Comparison of ENCODE assay signal across 8 cellular contexts in the genomic region with DNA sequence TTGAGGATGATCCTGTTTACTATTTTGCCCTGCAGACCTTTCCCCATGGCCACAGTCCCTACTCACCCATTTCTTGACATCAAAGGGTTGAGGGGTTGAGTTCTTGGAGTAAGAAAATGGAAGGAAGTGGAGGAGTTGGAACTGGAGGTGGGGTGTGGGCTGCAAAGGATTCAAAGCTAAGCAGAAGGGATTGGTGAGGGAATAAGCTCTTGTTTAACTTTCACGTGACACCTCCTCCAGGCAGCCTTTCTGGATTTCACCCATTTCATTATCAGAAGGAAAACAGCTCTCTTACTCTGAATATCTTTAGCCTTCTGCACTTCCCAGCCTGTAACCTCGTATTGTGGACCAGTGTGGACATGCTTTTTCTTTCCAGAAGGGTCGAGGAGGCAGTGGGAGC. TPM values are rescaled to one million over a fixed set of nuclear protein-coding genes. Genes with fewer than 3 reads are reported as not detected.
DNase-seq lines count a peak whose midpoint lies in the region; ATAC-seq and TF ChIP-seq lines count a peak whose summit lies in the region.

No MANE protein-coding gene starts in this region.

- DNase-seq in BE2C (no peak), IMR-90 (no peak), DMS 273 (lab: John Stamatoyannopoulos, UW; ENCODE audit: unreplicated experiment) (no peak), NCI-H510A treated with DMSO at 0.1 percent for 48 hours (lab: John Stamatoyannopoulos, UW) (no peak), AG08396 (ENCODE audit: low spot score) (no peak), GM10266 (ENCODE audit: extremely low spot score) (no peak)
- DNase-seq in natural killer cell treated with Interleukin-12 subunit alpha and Interleukin-12 subunit beta and Interleukin-15 and Interleukin-18, amount 100 ng/mL, for 72 hours (ENCODE audit: low spot score): no peak

- no peak for TF ChIP-seq RAD21 in IMR-90 (IDR thresholded peaks at IDR 0.05; ENCODE audit: low read length)

- no peak for TF ChIP-seq POLR2A in IMR-90 (IDR thresholded peaks at IDR 0.05; ENCODE audit: low read depth, low read length)

- dilution Hi-C loops in IMR-90 (cut with HindIII; ENCODE audit: low sequenced_read_pairs, unreplicated experiment): no loop called here

- BruUV-seq in IMR-90 (replicated peaks; lab: Mats Ljungman, UMichigan): no TSS peak

- in situ Hi-C loops in IMR-90 (cut with MboI; ENCODE audit: low sequenced_read_pairs): no loop called here

- no peak for ATAC-seq in IMR-90 (ENCODE audit: low read depth)
- no peak for ATAC-seq in natural killer cell treated with Interleukin-12 subunit alpha and Interleukin-12 subunit beta and Interleukin-15 and Interleukin-18, amount 100 ng/mL, for 72 hours

- H3K4me1 ChIP-seq in BE2C (no peaks in the 10 kb centered on the region), IMR-90 (ENCODE audit: control insufficient read depth, insufficient read depth, low read length) (no peaks in the 10 kb centered on the region)

- no peak overlapping the region for H3K4ac ChIP-seq in IMR-90 (ENCODE audit: low read depth, low read length)

- H3K4me3 Mint-ChIP-seq in brain: peak overlapping the region in 4 of 5 experiments; percentile 70 to 84 (median 75)
- peak overlapping the region; percentile 65 for H3K4me3 Mint-ChIP-seq in natural killer cell treated with Interleukin-12 subunit alpha and Interleukin-12 subunit beta and Interleukin-15 and Interleukin-18, amount 100 ng/mL, for 72 hours

- no peak overlapping the region for H2AK5ac ChIP-seq in IMR-90 (ENCODE audit: low read depth, low read length)

- H3K27me3 Mint-ChIP-seq in brain: peaks cover 9% of the 10 kb centered on the region
- H3K27me3 Mint-ChIP-seq in natural killer cell treated with Interleukin-12 subunit alpha and Interleukin-12 subunit beta and Interleukin-15 and Interleukin-18, amount 100 ng/mL, for 72 hours: no peaks in the 10 kb centered on the region

- peak overlapping the region; percentile 90 for H2AFZ ChIP-seq in IMR-90 (replicated peaks; ENCODE audit: low read length, poor library complexity)

- H3K79me1 ChIP-seq in IMR-90 (ENCODE audit: low read depth in 1 of 2, low read length in 2 of 2): no peaks in the 10 kb centered on the region

- H4K20me1 ChIP-seq in IMR-90 (ENCODE audit: insufficient read depth, low read length): no peaks in the 10 kb centered on the region; the same call in 1 of the 2 replicates

- H2BK5ac ChIP-seq in IMR-90 (ENCODE audit: low read depth, low read length, poor library complexity, severe bottlenecking): no peak overlapping the region

- peaks cover 26% of the 10 kb centered on the region for H3K36me3 Mint-ChIP-seq in brain
- H3K36me3 Mint-ChIP-seq in natural killer cell treated with Interleukin-12 subunit alpha and Interleukin-12 subunit beta and Interleukin-15 and Interleukin-18, amount 100 ng/mL, for 72 hours: no peaks in the 10 kb centered on the region

- H3K9me3 ChIP-seq in BE2C: no peaks in the 10 kb centered on the region
- no peaks in the 10 kb centered on the region for H3K9me3 ChIP-seq in IMR-90 (ENCODE audit: control insufficient read depth, insufficient read depth, low read length)

- H3K9me3 Mint-ChIP-seq in brain: peaks cover 0 to 2% (median 0%) of the 10 kb centered on the region in 5 experiments
- H3K9me3 Mint-ChIP-seq in natural killer cell treated with Interleukin-12 subunit alpha and Interleukin-12 subunit beta and Interleukin-15 and Interleukin-18, amount 100 ng/mL, for 72 hours: no peaks in the 10 kb centered on the region

- peak overlapping the region in 1 of 2 experiments; percentile 52; a peak in 1 of 4 replicates for H4K8ac ChIP-seq in IMR-90 (ENCODE audit: low read depth in 2 of 2, low read length in 2 of 2)

- no CpG with 5 or more reads among the region's 3 CpGs for WGBS in IMR-90 (ENCODE audit: extremely low coverage in 2 of 2, insufficient read length in 1 of 2), 2 experiments

- H3K18ac ChIP-seq in IMR-90 (ENCODE audit: low read depth, low read length): no peak overlapping the region

- CTCF ChIA-PET in IMR-90 (lab: Yijun Ruan, JAX): interaction anchor here (1.0 kb wide), 1 partner anchor 9 kb away, joined by 5 read pairs; no protein-coding TSS in a partner anchor

- no peak overlapping the region for H2BK20ac ChIP-seq in IMR-90 (ENCODE audit: low read depth, low read length)

- H4K5ac ChIP-seq in IMR-90 (ENCODE audit: low read depth, low read length): no peak overlapping the region

- no peak for TF ChIP-seq CTCF in BE2C (IDR thresholded peaks at IDR 0.05; ENCODE audit: low read depth, low read length)
- TF ChIP-seq CTCF in IMR-90 (conservative IDR thresholded peaks at IDR 0.05; ENCODE audit: low read depth, low read length): no peak
- TF ChIP-seq CTCF in brain (conservative IDR thresholded peaks at IDR 0.05): no peak
- TF ChIP-seq CTCF in GM10266 (IDR thresholded peaks at IDR 0.05; ENCODE audit: control insufficient read depth, insufficient read depth, low read depth, missing control alignments): no peak

- H3K4me3 ChIP-seq in BE2C (ENCODE audit: low read depth, low read length) (peak overlapping the region; percentile 59), IMR-90 (ENCODE audit: insufficient read depth, low read depth, low read length) (peak overlapping the region; percentile 33; the same call in 1 of the 2 replicates)

- H2AK9ac ChIP-seq in IMR-90 (replicated peaks; ENCODE audit: low read depth, low read length, poor library complexity): no peak overlapping the region

- H3K27ac Mint-ChIP-seq in brain: peak overlapping the region in 1 of 5 experiments; percentile 57
- H3K27ac Mint-ChIP-seq in natural killer cell treated with Interleukin-12 subunit alpha and Interleukin-12 subunit beta and Interleukin-15 and Interleukin-18, amount 100 ng/mL, for 72 hours: peak overlapping the region; percentile 46 to 56

- H4K91ac ChIP-seq in IMR-90 (ENCODE audit: insufficient read depth, low read depth, low read length): no peak overlapping the region

- peak overlapping the region; percentile 93 for H3K4me2 ChIP-seq in IMR-90 (ENCODE audit: low read depth, low read length)

- H3K27me3 ChIP-seq in BE2C: no peaks in the 10 kb centered on the region
- no peaks in the 10 kb centered on the region for H3K27me3 ChIP-seq in IMR-90 (ENCODE audit: control insufficient read depth, insufficient read depth, low read length)

- H3K36me3 ChIP-seq in BE2C (no peaks in the 10 kb centered on the region), IMR-90 (ENCODE audit: control insufficient read depth, insufficient read depth, low read length) (peaks cover under 1% of the 10 kb centered on the region)

- no peak overlapping the region for H2BK120ac ChIP-seq in IMR-90 (ENCODE audit: low read depth, low read length)

- no peak overlapping the region for H3K27ac ChIP-seq in IMR-90 (ENCODE audit: insufficient read depth, low read length)

- H3K9me1 ChIP-seq in IMR-90 (ENCODE audit: insufficient read depth, low read length): peaks cover 7% of the 10 kb centered on the region; the same call in 1 of the 2 replicates

- intact Hi-C loops in IMR-90 (cut with micrococcal nuclease): no loop called here

- 0 out of 2 replicates have a peak overlapping the region, but pooled peaks have one; percentile 19 for H3K23ac ChIP-seq in IMR-90 (ENCODE audit: low read depth, low read length)

- H2BK15ac ChIP-seq in IMR-90 (ENCODE audit: low read depth, low read length): no peak overlapping the region

- no peak overlapping the region for H3K56ac ChIP-seq in IMR-90 (ENCODE audit: extremely low read depth, insufficient read depth, low read length)

- POLR2A ChIA-PET in IMR-90 (lab: Charles Lee; ENCODE audit: unreplicated experiment): no interaction called here

- H3K9ac ChIP-seq in IMR-90 (ENCODE audit: low read depth, low read length): 0 out of 2 replicates have a peak overlapping the region, but pooled peaks have one; percentile 29

- no peaks in the 10 kb centered on the region for H3K4me1 Mint-ChIP-seq in brain
- peaks cover 6 to 21% of the 10 kb centered on the region in 2 donors for H3K4me1 Mint-ChIP-seq in natural killer cell treated with Interleukin-12 subunit alpha and Interleukin-12 subunit beta and Interleukin-15 and Interleukin-18, amount 100 ng/mL, for 72 hours (ENCODE audit: low read depth in 2 of 2)

- no peak overlapping the region for H3K14ac ChIP-seq in IMR-90 (replicated peaks; ENCODE audit: low read depth, low read length)

RNA-seq across cellular contexts. Expression of gene MOSPD3, which starts 13.7 kb away (rescaled TPM):
- 69.4 TPM for polyA plus RNA-seq in BE2C (2012; ENCODE audit: insufficient read depth, insufficient read length, low read depth)
- 2.2 and 2.3 TPM in 2 replicates for total RNA-seq in IMR-90 (2012; rRNA removed)
- polyA plus RNA-seq in IMR-90 (2012; rRNA removed) (23.2 and 30.0 TPM in 2 replicates), brain (ENCODE audit: insufficient read depth, low read depth, low replicate concordance) (47.9 TPM)
- polyA plus RNA-seq in IMR-90 (2012; cell fraction: cytosol; rRNA removed): 16.0 and 40.1 TPM in 2 replicates
- 23.7 and 42.5 TPM in 2 replicates for polyA plus RNA-seq in IMR-90 (2012; cell fraction: nucleus; rRNA removed; ENCODE audit: low replicate concordance)
- 10 to 100 TPM; 17.6 to 19.2 TPM for total RNA-seq in natural killer cell treated with Interleukin-12 subunit alpha and Interleukin-12 subunit beta and Interleukin-15 and Interleukin-18, amount 100 ng/mL, for 72 hours

RNA-seq across cellular contexts. Expression of gene TFR2, which starts 15.3 kb away (rescaled TPM):
- 16.2 TPM for polyA plus RNA-seq in BE2C (2012; ENCODE audit: insufficient read depth, insufficient read length, low read depth)
- total RNA-seq in IMR-90 (2012; rRNA removed): under 0.01 and 0.18 TPM in 2 replicates
- polyA plus RNA-seq in IMR-90 (2012; rRNA removed): 0.24 and 0.50 TPM in 2 replicates
- polyA plus RNA-seq in IMR-90 (2012; cell fraction: cytosol; rRNA removed): 0.63 and 1.2 TPM in 2 replicates
- 1.1 and 2.4 TPM in 2 replicates for polyA plus RNA-seq in IMR-90 (2012; cell fraction: nucleus; rRNA removed; ENCODE audit: low replicate concordance)
- polyA plus RNA-seq in brain (ENCODE audit: insufficient read depth, low read depth, low replicate concordance): 4.8 TPM
- 10 to 100 TPM; 10.1 to 34.1 TPM for total RNA-seq in natural killer cell treated with Interleukin-12 subunit alpha and Interleukin-12 subunit beta and Interleukin-15 and Interleukin-18, amount 100 ng/mL, for 72 hours

RNA-seq across cellular contexts. Expression of gene PCOLCE, which starts 23.9 kb away (rescaled TPM):
- 923 TPM for polyA plus RNA-seq in BE2C (2012; ENCODE audit: insufficient read depth, insufficient read length, low read depth)
- total RNA-seq in IMR-90 (2012; rRNA removed): 22.6 and 25.6 TPM in 2 replicates
- polyA plus RNA-seq in IMR-90 (2012; rRNA removed) (364 and 385 TPM in 2 replicates), brain (ENCODE audit: insufficient read depth, low read depth, low replicate concordance) (24.2 TPM)
- 283 and 394 TPM in 2 replicates for polyA plus RNA-seq in IMR-90 (2012; cell fraction: cytosol; rRNA removed)
- polyA plus RNA-seq in IMR-90 (2012; cell fraction: nucleus; rRNA removed; ENCODE audit: low replicate concordance): 615 and 1,429 TPM in 2 replicates
- total RNA-seq in natural killer cell treated with Interleukin-12 subunit alpha and Interleukin-12 subunit beta and Interleukin-15 and Interleukin-18, amount 100 ng/mL, for 72 hours: 1 to 10 TPM; 5.4 to 5.6 TPM

RNA-seq across cellular contexts. Expression of gene ACTL6B, which starts 30.2 kb away (rescaled TPM):
- polyA plus RNA-seq in BE2C (2012; ENCODE audit: insufficient read depth, insufficient read length, low read depth): 61.3 TPM
- total RNA-seq in IMR-90 (2012; rRNA removed): not detected in 2 replicates
- polyA plus RNA-seq in IMR-90 (2012; rRNA removed) (not detected in 2 replicates), brain (ENCODE audit: insufficient read depth, low read depth, low replicate concordance) (101 TPM)
- polyA plus RNA-seq in IMR-90 (2012; cell fraction: cytosol; rRNA removed): not detected in 2 replicates
- not detected in 2 replicates for polyA plus RNA-seq in IMR-90 (2012; cell fraction: nucleus; rRNA removed; ENCODE audit: low replicate concordance)
- total RNA-seq in natural killer cell treated with Interleukin-12 subunit alpha and Interleukin-12 subunit beta and Interleukin-15 and Interleukin-18, amount 100 ng/mL, for 72 hours: not detected

RNA-seq across cellular contexts. Expression of gene FBXO24, which starts 39.9 kb away (rescaled TPM):
- 3.0 TPM for polyA plus RNA-seq in BE2C (2012; ENCODE audit: insufficient read depth, insufficient read length, low read depth)
- total RNA-seq in IMR-90 (2012; rRNA removed): 0.28 and 0.54 TPM in 2 replicates
- polyA plus RNA-seq in IMR-90 (2012; rRNA removed): 0.29 and 0.43 TPM in 2 replicates
- polyA plus RNA-seq in IMR-90 (2012; cell fraction: cytosol; rRNA removed): 0.23 and 0.58 TPM in 2 replicates
- 1.5 and 2.5 TPM in 2 replicates for polyA plus RNA-seq in IMR-90 (2012; cell fraction: nucleus; rRNA removed; ENCODE audit: low replicate concordance)
- polyA plus RNA-seq in brain (ENCODE audit: insufficient read depth, low read depth, low replicate concordance): 0.53 TPM
- total RNA-seq in natural killer cell treated with Interleukin-12 subunit alpha and Interleukin-12 subunit beta and Interleukin-15 and Interleukin-18, amount 100 ng/mL, for 72 hours: under 1 TPM in 1 of 2 donors, not detected in 1; 0.21 TPM
